12 cellular contexts compared by ENCODE assay signal in the genomic region with DNA sequence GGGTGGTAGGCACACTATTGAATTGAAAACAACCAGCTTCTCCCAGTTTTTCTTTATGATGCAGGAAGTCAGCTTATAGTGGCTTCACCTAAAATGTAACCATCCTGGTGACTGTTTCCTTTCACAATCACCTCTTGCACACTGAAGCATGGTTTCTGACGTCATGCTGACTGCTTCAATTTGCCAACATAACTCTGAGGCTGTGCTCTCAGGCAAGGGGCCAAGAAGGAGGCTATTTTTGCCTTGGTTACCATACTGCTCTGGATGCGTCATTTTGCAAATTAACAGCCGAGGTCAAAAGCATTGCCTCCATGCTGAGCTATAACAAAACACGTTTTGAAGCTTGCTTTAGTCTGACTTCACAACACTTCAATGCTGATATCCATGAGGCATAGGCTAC.
DNase-seq lines count a peak whose midpoint lies in the region; ATAC-seq, FAIRE-seq and TF ChIP-seq lines count a peak whose summit lies in the region.
"Had no signal": no experiment of that assay in that cellular context is flagged by ENCODE, and none has a peak within 500 bp of the region (broad histone marks: within the 10 kb centered on the region; RNA-seq: fewer than 3 reads in every experiment).

No MANE protein-coding gene starts in this region.

- TF ChIP-seq POLR2A in K562 (conservative IDR thresholded peaks at IDR 0.05): no peak

- BruUV-seq in K562 (replicated peaks; lab: Mats Ljungman, UMichigan): no TSS peak

- intact Hi-C loops in K562 (cut with micrococcal nuclease) (no loop called here), right cardiac atrium (cut with DNase I) (no loop called here)

- no peaks in the 10 kb centered on the region for H4K20me1 ChIP-seq in K562 (replicated peaks; ENCODE audit: control insufficient read depth, insufficient read depth, low read length)

- TF ChIP-seq EP300 in K562 (IDR thresholded peaks at IDR 0.05; ENCODE audit: low read length): no peak

- H3K4me1 ChIP-seq in K562 (replicated peaks in 1 of 2; ENCODE audit: control insufficient read depth in 2 of 2, insufficient read depth in 2 of 2, low read length in 2 of 2) (no peaks in the 10 kb centered on the region), right cardiac atrium (ENCODE audit: control insufficient read depth, insufficient read depth, low read length) (no peaks in the 10 kb centered on the region)
- H3K4me1 ChIP-seq: psoas muscle had no signal

- H3K9me3 ChIP-seq in K562 (replicated peaks; ENCODE audit: control insufficient read depth, insufficient read depth, low read depth, low read length) (no peaks in the 10 kb centered on the region), right cardiac atrium (ENCODE audit: control insufficient read depth, low read length) (no peaks in the 10 kb centered on the region)
- H3K9me3 ChIP-seq: psoas muscle had no signal

- peak; percentile 52 for FAIRE-seq in K562 (lab: Jason Lieb, UNC)
- FAIRE-seq: endometrium had no signal

- H2AFZ ChIP-seq in K562 (ENCODE audit: low read depth, low read length): no peak overlapping the region

- no peaks in the 10 kb centered on the region for H3K4me1 Mint-ChIP-seq in nephron progenitor cell

- CTCF ChIA-PET in K562 (lab: Yijun Ruan, JAX; ENCODE audit: low intra/inter-chr PET ratio): no interaction called here

- no peaks in the 10 kb centered on the region for H3K27me3 ChIP-seq in K562 (ENCODE audit: control insufficient read depth in 2 of 2, insufficient read depth in 2 of 2, low read length in 2 of 2)
- no peaks in the 10 kb centered on the region for H3K27me3 ChIP-seq in right cardiac atrium (ENCODE audit: control insufficient read depth, insufficient read depth)

- POLR2A ChIA-PET in K562 (lab: Yijun Ruan, JAX): no interaction called here

- H3K79me2 ChIP-seq in K562 (ENCODE audit: control insufficient read depth, insufficient read depth, low read length): no peaks in the 10 kb centered on the region

- H3K4me3 ChIP-seq in K562 (no peak overlapping the region), right cardiac atrium (ENCODE audit: low read length) (no peak overlapping the region)
- H3K4me3 ChIP-seq: psoas muscle had no signal

- H3K9me3 Mint-ChIP-seq in nephron progenitor cell: peaks cover under 1% of the 10 kb centered on the region

- ATAC-seq in K562: no peak
- peak; percentile 85 to 94 for ATAC-seq in right cardiac atrium
- ATAC-seq: psoas muscle had no signal

- no peak for TF ChIP-seq RAD21 in K562 (CRISPR knock-in tag; conservative IDR thresholded peaks at IDR 0.05 in 1 of 2, IDR thresholded peaks at IDR 0.05 in 1 of 2)

- in situ Hi-C loops in K562 (cut with MboI): no loop called here

- DNase-seq in AG09319 (ENCODE audit: extremely low read depth, low read depth) (peak; percentile 57), M059J (ENCODE audit: low read depth) (peak; percentile 93), K562 (ENCODE audit: extremely low read depth in 1 of 4, low spot score in 3 of 4) (peak in 1 of 4 experiments; percentile 25), right cardiac atrium (peak in 2 of 3 donors; percentile 42 to 63), COLO668 (lab: John Stamatoyannopoulos, UW; ENCODE audit: unreplicated experiment) (no peak), NCI-H446 treated with DMSO at 0.1 percent for 48 hours (lab: John Stamatoyannopoulos, UW) (no peak), nephron progenitor cell (no peak)
- DNase-seq in activated CD4-positive, alpha-beta T cell treated with anti-CD3 and anti-CD28 coated beads for 48 hours: no peak
- DNase-seq: activated gamma-delta T cell treated with Interleukin-2 at 50 U/mL for 16 hours, kidney glomerular epithelial cell, psoas muscle had no signal

- no peaks in the 10 kb centered on the region for H3K36me3 Mint-ChIP-seq in nephron progenitor cell (ENCODE audit: low read depth)

- no peak overlapping the region for H3K4me2 ChIP-seq in K562 (ENCODE audit: insufficient read depth, low read length)

- H3K9ac ChIP-seq in K562 (ENCODE audit: insufficient read depth in 1 of 2, low read depth in 2 of 2, low read length in 2 of 2): no peak overlapping the region

- H3K27ac ChIP-seq in K562 (ENCODE audit: extremely low read depth, low read depth, low read length) (no peak overlapping the region), right cardiac atrium (ENCODE audit: low read length) (no peak overlapping the region)
- H3K27ac ChIP-seq: psoas muscle had no signal

- no peaks in the 10 kb centered on the region for H3K36me3 ChIP-seq in K562 (ENCODE audit: control insufficient read depth, insufficient read depth, low read length)

- no peak overlapping the region for H3K27ac Mint-ChIP-seq in nephron progenitor cell

- no peak for TF ChIP-seq CTCF in AG09319 (IDR thresholded peaks at IDR 0.05; ENCODE audit: low read depth, low read length)
- no peak for TF ChIP-seq CTCF in K562 (IDR thresholded peaks at IDR 0.05 in 2 of 3, conservative IDR thresholded peaks at IDR 0.05 in 1 of 3; ENCODE audit: insufficient read depth in 2 of 3, low read depth in 1 of 3, low read length in 3 of 3)
- TF ChIP-seq CTCF in nephron progenitor cell (IDR thresholded peaks at IDR 0.05): no peak

- H3K27me3 Mint-ChIP-seq in nephron progenitor cell (ENCODE audit: low read depth, poor library complexity): peaks cover 2% of the 10 kb centered on the region

- no peaks in the 10 kb centered on the region for H3K9me1 ChIP-seq in K562 (ENCODE audit: control insufficient read depth, insufficient read depth, low read length)

- H3K4me3 Mint-ChIP-seq in nephron progenitor cell: no peak overlapping the region

- 10% methylated on average over 4 of the region's 4 CpGs for WGBS in K562 (ENCODE audit: insufficient coverage, low coverage, missing lambda C conversion rate)
- WGBS in right cardiac atrium: 17% methylated on average over 4 of the region's 4 CpGs

TF ChIP-seq in K562, 482 proteins besides CTCF, POLR2A, EP300 and RAD21 (continues in another document):
- TF ChIP-seq SMAD3 (CRISPR knock-in tag; conservative IDR thresholded peaks at IDR 0.05): no peak
- TF ChIP-seq, protein P1, sequence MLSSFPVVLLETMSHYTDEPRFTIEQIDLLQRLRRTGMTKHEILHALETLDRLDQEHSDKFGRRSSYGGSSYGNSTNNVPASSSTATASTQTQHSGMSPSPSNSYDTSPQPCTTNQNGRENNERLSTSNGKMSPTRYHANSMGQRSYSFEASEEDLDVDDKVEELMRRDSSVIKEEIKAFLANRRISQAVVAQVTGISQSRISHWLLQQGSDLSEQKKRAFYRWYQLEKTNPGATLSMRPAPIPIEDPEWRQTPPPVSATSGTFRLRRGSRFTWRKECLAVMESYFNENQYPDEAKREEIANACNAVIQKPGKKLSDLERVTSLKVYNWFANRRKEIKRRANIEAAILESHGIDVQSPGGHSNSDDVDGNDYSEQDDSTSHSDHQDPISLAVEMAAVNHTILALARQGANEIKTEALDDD (IDR thresholded peaks at IDR 0.05): no peak
- no peak for TF ChIP-seq NFXL1 (CRISPR knock-in tag; IDR thresholded peaks at IDR 0.05)
- TF ChIP-seq FOXK2 (conservative IDR thresholded peaks at IDR 0.05 in 1 of 2, IDR thresholded peaks at IDR 0.05 in 1 of 2; ENCODE audit: low read depth in 2 of 2): no peak
- TF ChIP-seq, protein P2, sequence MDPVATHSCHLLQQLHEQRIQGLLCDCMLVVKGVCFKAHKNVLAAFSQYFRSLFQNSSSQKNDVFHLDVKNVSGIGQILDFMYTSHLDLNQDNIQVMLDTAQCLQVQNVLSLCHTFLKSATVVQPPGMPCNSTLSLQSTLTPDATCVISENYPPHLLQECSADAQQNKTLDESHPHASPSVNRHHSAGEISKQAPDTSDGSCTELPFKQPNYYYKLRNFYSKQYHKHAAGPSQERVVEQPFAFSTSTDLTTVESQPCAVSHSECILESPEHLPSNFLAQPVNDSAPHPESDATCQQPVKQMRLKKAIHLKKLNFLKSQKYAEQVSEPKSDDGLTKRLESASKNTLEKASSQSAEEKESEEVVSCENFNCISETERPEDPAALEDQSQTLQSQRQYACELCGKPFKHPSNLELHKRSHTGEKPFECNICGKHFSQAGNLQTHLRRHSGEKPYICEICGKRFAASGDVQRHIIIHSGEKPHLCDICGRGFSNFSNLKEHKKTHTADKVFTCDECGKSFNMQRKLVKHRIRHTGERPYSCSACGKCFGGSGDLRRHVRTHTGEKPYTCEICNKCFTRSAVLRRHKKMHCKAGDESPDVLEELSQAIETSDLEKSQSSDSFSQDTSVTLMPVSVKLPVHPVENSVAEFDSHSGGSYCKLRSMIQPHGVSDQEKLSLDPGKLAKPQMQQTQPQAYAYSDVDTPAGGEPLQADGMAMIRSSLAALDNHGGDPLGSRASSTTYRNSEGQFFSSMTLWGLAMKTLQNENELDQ (CRISPR knock-in tag; IDR thresholded peaks at IDR 0.05; ENCODE audit: borderline replicate concordance): no peak
- no peak for TF ChIP-seq ZNF551 (CRISPR knock-in tag; IDR thresholded peaks at IDR 0.05)
- no peak for TF ChIP-seq HNRNPK (IDR thresholded peaks at IDR 0.05; ENCODE audit: low read depth, low read length, poor library complexity, severe bottlenecking)
- TF ChIP-seq FOS (IDR thresholded peaks at IDR 0.05; ENCODE audit: extremely low read depth, insufficient read length): no peak
- no peak for TF ChIP-seq ZFP30 (CRISPR knock-in tag; IDR thresholded peaks at IDR 0.05; ENCODE audit: borderline replicate concordance)
- peak; percentile 77 for TF ChIP-seq CREM (IDR thresholded peaks at IDR 0.05; ENCODE audit: low read depth)
- TF ChIP-seq, protein P3, sequence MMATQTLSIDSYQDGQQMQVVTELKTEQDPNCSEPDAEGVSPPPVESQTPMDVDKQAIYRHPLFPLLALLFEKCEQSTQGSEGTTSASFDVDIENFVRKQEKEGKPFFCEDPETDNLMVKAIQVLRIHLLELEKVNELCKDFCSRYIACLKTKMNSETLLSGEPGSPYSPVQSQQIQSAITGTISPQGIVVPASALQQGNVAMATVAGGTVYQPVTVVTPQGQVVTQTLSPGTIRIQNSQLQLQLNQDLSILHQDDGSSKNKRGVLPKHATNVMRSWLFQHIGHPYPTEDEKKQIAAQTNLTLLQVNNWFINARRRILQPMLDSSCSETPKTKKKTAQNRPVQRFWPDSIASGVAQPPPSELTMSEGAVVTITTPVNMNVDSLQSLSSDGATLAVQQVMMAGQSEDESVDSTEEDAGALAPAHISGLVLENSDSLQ (IDR thresholded peaks at IDR 0.05): no peak
- TF ChIP-seq ESRRA (IDR thresholded peaks at IDR 0.05; ENCODE audit: borderline replicate concordance, low read depth): no peak
- TF ChIP-seq, protein P4, sequence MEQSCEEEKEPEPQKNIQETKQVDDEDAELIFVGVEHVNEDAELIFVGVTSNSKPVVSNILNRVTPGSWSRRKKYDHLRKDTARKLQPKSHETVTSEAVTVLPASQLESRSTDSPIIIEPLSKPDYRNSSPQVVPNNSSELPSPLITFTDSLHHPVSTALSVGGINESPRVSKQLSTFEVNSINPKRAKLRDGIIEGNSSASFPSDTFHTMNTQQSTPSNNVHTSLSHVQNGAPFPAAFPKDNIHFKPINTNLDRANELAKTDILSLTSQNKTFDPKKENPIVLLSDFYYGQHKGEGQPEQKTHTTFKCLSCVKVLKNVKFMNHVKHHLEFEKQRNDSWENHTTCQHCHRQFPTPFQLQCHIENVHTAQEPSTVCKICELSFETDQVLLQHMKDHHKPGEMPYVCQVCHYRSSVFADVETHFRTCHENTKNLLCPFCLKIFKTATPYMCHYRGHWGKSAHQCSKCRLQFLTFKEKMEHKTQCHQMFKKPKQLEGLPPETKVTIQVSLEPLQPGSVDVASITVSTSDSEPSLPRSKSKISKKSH (CRISPR knock-in tag; IDR thresholded peaks at IDR 0.05): no peak

Comparison
In these comparisons a context has a peak if more than half of its experiments do, and no peak if none do; other contexts are left out.
1. DNase-seq: peak in AG09319 (single experiment), M059J (single experiment) and right cardiac atrium (2 of 3); none in activated CD4-positive, alpha-beta T cell treated with anti-CD3 and anti-CD28 coated beads for 48 hours (single experiment), COLO668 (single experiment), NCI-H446 treated with DMSO at 0.1 percent for 48 hours (single experiment) and nephron progenitor cell (single experiment).